Comparison of ENCODE assay signal across 20 cellular contexts in genomic region chr15:100897201-100897872, GRCh38. TPM values are rescaled to one million over a fixed set of nuclear protein-coding genes. Genes with fewer than 3 reads are reported as not detected.
DNase-seq lines count a peak whose midpoint lies in the region; ATAC-seq and TF ChIP-seq lines count a peak whose summit lies in the region.
"Had no signal": no experiment of that assay in that cellular context is flagged by ENCODE, and none has a peak within 500 bp of the region (broad histone marks: within the 10 kb centered on the region; RNA-seq: fewer than 3 reads in every experiment).

No MANE protein-coding gene starts in this region.

- H3K27ac ChIP-seq in C4-2B: peak overlapping the region; percentile 94
- no peak overlapping the region for H3K27ac ChIP-seq in Panc1 (ENCODE audit: low read length)
- H3K27ac ChIP-seq in osteoblast (ENCODE audit: low read depth, low read length): no peak overlapping the region
- H3K27ac ChIP-seq: HL-60 had no signal

- H3K36me3 ChIP-seq in Panc1 (ENCODE audit: control insufficient read depth, insufficient read depth, low read length) (peaks cover 14% of the 10 kb centered on the region), osteoblast (ENCODE audit: insufficient read depth, low read length) (no peaks in the 10 kb centered on the region)

- H3K79me2 ChIP-seq in osteoblast (ENCODE audit: insufficient read depth, low read length): no peaks in the 10 kb centered on the region

- no peaks in the 10 kb centered on the region for H3K27me3 ChIP-seq in Panc1 (ENCODE audit: control insufficient read depth, insufficient read depth, low read length)
- no peaks in the 10 kb centered on the region for H3K27me3 ChIP-seq in osteoblast (ENCODE audit: insufficient read depth, low read length)

- no peaks in the 10 kb centered on the region for H4K20me1 ChIP-seq in osteoblast (ENCODE audit: insufficient read depth, low read length)

- H3K4me2 ChIP-seq in osteoblast (ENCODE audit: insufficient read depth, low read length): no peak overlapping the region

- in situ Hi-C loops in Panc1 (cut with HindIII; ENCODE audit: low pct_unique_long_range_greater_than_20kb, low sequenced_read_pairs): no loop called here

- ATAC-seq in Panc1 (peak; percentile 28; the same call in 1 of the 2 replicates), left colon (peak; percentile 63), GM21447 (IDR thresholded peaks at IDR 0.05; ENCODE audit: unreplicated experiment) (no peak), GM19463 (IDR thresholded peaks at IDR 0.05; ENCODE audit: unreplicated experiment) (no peak)
- ATAC-seq: HepG2 had no signal

- H3K9me3 ChIP-seq in Panc1 (ENCODE audit: control insufficient read depth, insufficient read depth, low read depth, low read length) (no peaks in the 10 kb centered on the region), osteoblast (ENCODE audit: low read depth, low read length) (no peaks in the 10 kb centered on the region)

- CTCF ChIA-PET in Panc1 (lab: Charles Lee): no interaction called here

- TF ChIP-seq CTCF in C4-2B (conservative IDR thresholded peaks at IDR 0.05) (no peak), Panc1 (IDR thresholded peaks at IDR 0.05) (no peak), osteoblast (IDR thresholded peaks at IDR 0.05; ENCODE audit: extremely low read depth, low read depth, low read length) (no peak)

- POLR2A ChIA-PET in Panc1 (lab: Charles Lee): no interaction called here

- intact Hi-C loops in Panc1 (cut with micrococcal nuclease; ENCODE audit: unreplicated experiment): no loop called here
- intact Hi-C loops in left colon (cut with DNase I, micrococcal nuclease): no loop called here

- no peak overlapping the region for H3K4me3 ChIP-seq in Panc1 (ENCODE audit: low read depth in 2 of 2, low read length in 2 of 2)
- H3K4me3 ChIP-seq in osteoblast (ENCODE audit: insufficient read depth, low read length): no peak overlapping the region

- H3K4me1 ChIP-seq in Panc1 (ENCODE audit: control insufficient read depth, insufficient read depth, low read length) (no peaks in the 10 kb centered on the region), osteoblast (ENCODE audit: insufficient read depth, low read length) (peaks cover 21% of the 10 kb centered on the region)

- no TSS peak for BruUV-seq in Panc1 (replicated peaks; lab: Mats Ljungman, UMichigan)

- no peak for DNase-seq in Panc1 (ENCODE audit: low read depth, low spot score)
- DNase-seq in left colon: no peak
- DNase-seq in osteoblast (ENCODE audit: insufficient read length, low spot score, missing footprints): peak; percentile 60
- DNase-seq in NCI-H187 treated with DMSO at 0.1 percent for 48 hours (lab: John Stamatoyannopoulos, UW): no peak
- DNase-seq in nucleus accumbens (lab: John Stamatoyannopoulos, UW): no peak
- DNase-seq: AML-193; CD8-positive, alpha-beta memory T cell; GDM1; KG1; NCI-H1092; NCI-H1436; NCI-H1930; NCI-H2227 treated with DMSO at 0.1 percent for 48 hours; NCI-H510A; NCI-H748 treated with DMSO at 0.1 percent for 48 hours had no signal

- H2AFZ ChIP-seq in osteoblast (ENCODE audit: low read length): no peak overlapping the region

RNA-seq across cellular contexts. Expression of gene ALDH1A3, which starts 17.7 kb away (rescaled TPM):
- total RNA-seq in Panc1 (2021; ENCODE audit: unreplicated experiment): 143 TPM
- 320 TPM for polyA plus RNA-seq in Panc1 (2012; ENCODE audit: insufficient read length)
- total RNA-seq in left colon: 1 to 10 TPM; 3.9 to 5.4 TPM
- total RNA-seq in osteoblast: 54.6 and 61.6 TPM in 2 replicates
- total RNA-seq: CD8-positive, alpha-beta memory T cell; HepG2 had no signal
- polyA plus RNA-seq: CD8-positive, alpha-beta memory T cell; HepG2 had no signal

RNA-seq across cellular contexts. Expression of gene LRRK1, which starts 21.8 kb away (rescaled TPM):
- total RNA-seq in Panc1 (2021; ENCODE audit: unreplicated experiment) (88.0 TPM), left colon (10 to 100 TPM; 46.6 to 52.7 TPM), osteoblast (14.1 and 15.2 TPM in 2 replicates)
- 55.0 TPM for polyA plus RNA-seq in Panc1 (2012; ENCODE audit: insufficient read length)
- polyA plus RNA-seq: CD8-positive, alpha-beta memory T cell had no signal

Comparison
In these comparisons a context has a peak if more than half of its experiments do, and no peak if none do; other contexts are left out.
1. ATAC-seq: peak in Panc1 (single experiment) and left colon (single experiment); none in GM21447 (single experiment) and GM19463 (single experiment).